In genomic region chr18:55838322-55838721, GRCh38 we compare ENCODE assay signal across 20 cellular contexts.
"Had no signal": no experiment of that assay in that cellular context is flagged by ENCODE, and none has a peak within 500 bp of the region (broad histone marks: within the 10 kb centered on the region; RNA-seq: fewer than 3 reads in every experiment).

No MANE protein-coding gene starts in this region.

- H3K4me1 Mint-ChIP-seq: activated B cell treated with CpG ODN at 0.5 μM for 24 hours; central memory CD8-positive, alpha-beta T cell; nephron progenitor cell had no signal

- H3K27me3 ChIP-seq: gastrocnemius medialis, heart left ventricle, left lung, right atrium auricular region, stomach, testis, upper lobe of right lung had no signal

- H3K27ac Mint-ChIP-seq: activated B cell treated with CpG ODN at 0.5 μM for 24 hours; activated CD4-positive, alpha-beta memory T cell treated with anti-CD3 and anti-CD28 coated beads for 36 hours; nephron progenitor cell; progenitor cell of endocrine pancreas; T-helper 2 cell treated with Interferon-gamma antibody and Interleukin-4, amounts not matched to agents 5 μg/mL and 100 μg/mL, for 36 hours had no signal

- H3K27me3 Mint-ChIP-seq: activated B cell treated with CpG ODN at 0.5 μM for 24 hours; activated CD4-positive, alpha-beta memory T cell treated with anti-CD3 and anti-CD28 coated beads for 36 hours; central memory CD8-positive, alpha-beta T cell had no signal

- H3K36me3 Mint-ChIP-seq: activated CD4-positive, alpha-beta memory T cell treated with anti-CD3 and anti-CD28 coated beads for 36 hours had no signal

- H3K4me3 Mint-ChIP-seq: activated B cell treated with CpG ODN at 0.5 μM for 24 hours; activated CD4-positive, alpha-beta memory T cell treated with anti-CD3 and anti-CD28 coated beads for 36 hours; central memory CD8-positive, alpha-beta T cell; nephron progenitor cell; T-helper 2 cell treated with Interferon-gamma antibody and Interleukin-4, amounts not matched to agents 5 μg/mL and 100 μg/mL, for 36 hours had no signal

- DNase-seq: activated B cell treated with CpG ODN at 0.5 μM for 24 hours; activated CD4-positive, alpha-beta memory T cell treated with anti-CD3 and anti-CD28 coated beads for 36 hours; activated CD4-positive, alpha-beta T cell treated with anti-CD3 and anti-CD28 coated beads for 4 hours; activated naive CD4-positive, alpha-beta T cell treated with Interleukin-2 at 50 U/mL for 16 hours; activated T-cell treated with anti-CD3 and anti-CD28 coated beads for 4 hours; aorta; gastrocnemius medialis; heart left ventricle; left lung; nephron progenitor cell; stomach; testis; upper lobe of right lung had no signal

- H3K4me1 ChIP-seq: gastrocnemius medialis, left lung, right atrium auricular region, stomach, testis, upper lobe of right lung had no signal

- H3K36me3 ChIP-seq: gastrocnemius medialis, heart left ventricle, left lung, right atrium auricular region, stomach, upper lobe of right lung had no signal

- H3K9me3 ChIP-seq: gastrocnemius medialis, testis, upper lobe of right lung had no signal

- ATAC-seq: gastrocnemius medialis, heart left ventricle, upper lobe of right lung had no signal

- FAIRE-seq: TTC549 had no signal

- H3K27ac ChIP-seq: gastrocnemius medialis, left lung, stomach, testis, upper lobe of right lung had no signal

- H3K4me3 ChIP-seq: coronary artery, gastrocnemius medialis, heart left ventricle, left lung, right atrium auricular region, skin epidermis, stomach, testis, upper lobe of right lung had no signal
